8 cellular contexts compared by ENCODE assay signal in the genomic region with DNA sequence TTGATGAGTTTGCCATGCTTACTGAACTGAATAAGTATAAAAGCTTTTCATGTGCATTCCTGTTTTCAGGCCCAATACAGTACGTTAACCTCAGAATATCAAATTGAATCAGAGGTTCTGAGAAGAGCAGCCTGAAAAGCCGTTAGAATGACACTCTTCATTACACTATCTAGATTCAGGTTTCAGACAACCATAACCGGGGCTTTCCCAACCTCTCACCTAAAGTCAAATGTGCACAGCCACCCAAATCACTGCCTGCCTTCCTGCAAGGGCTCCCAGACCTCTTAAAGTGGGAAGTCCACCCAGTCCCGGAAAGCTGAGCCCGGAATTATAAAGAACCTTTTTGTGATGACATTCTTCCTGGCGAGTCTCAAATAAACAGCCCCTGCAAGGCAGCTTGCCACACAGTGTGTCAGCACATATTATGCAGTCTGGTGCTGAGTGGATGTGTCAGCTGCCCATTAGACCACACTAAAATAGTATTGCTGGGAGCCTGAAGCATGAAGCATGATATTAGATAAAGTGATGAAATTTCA.
DNase-seq lines count a peak whose midpoint lies in the region; ATAC-seq, FAIRE-seq and TF ChIP-seq lines count a peak whose summit lies in the region.

No MANE protein-coding gene starts in this region.

- CTCF ChIA-PET in T-cell (lab: Charles Lee), result interaction anchor here in 1 of 2 donors (0.7 kb wide), 1 partner anchor 72 kb away, joined by 3 read pairs; no protein-coding TSS in a partner anchor

- H3K4me1 ChIP-seq in iPS-20b (ENCODE audit: insufficient read depth, low read length), result peaks cover 19% of the 10 kb centered on the region; the same call in 1 of the 2 replicates

- no peak for FAIRE-seq in GM12891 (lab: Jason Lieb, UNC)

- no peaks in the 10 kb centered on the region for H3K27me3 ChIP-seq in iPS-20b (ENCODE audit: insufficient read depth, low read length)

- H3K9me3 ChIP-seq in iPS-20b (ENCODE audit: insufficient read depth, low read depth, low read length), result no peaks in the 10 kb centered on the region

- POLR2A ChIA-PET in T-cell (lab: Charles Lee), result no interaction called here

- H3K27ac Mint-ChIP-seq in T-cell, result no peak overlapping the region

- peaks cover 0 to 6% of the 10 kb centered on the region in 2 donors for H3K27me3 Mint-ChIP-seq in T-cell

- peak; percentile 76 for ATAC-seq in GM18519 (IDR thresholded peaks at IDR 0.05; ENCODE audit: low FRiP score, unreplicated experiment)
- ATAC-seq in GM21529 (IDR thresholded peaks at IDR 0.05; ENCODE audit: unreplicated experiment), result peak; percentile 82
- peak; percentile 68 for ATAC-seq in HG03460 (IDR thresholded peaks at IDR 0.05; ENCODE audit: unreplicated experiment)
- no peak for ATAC-seq in T-cell (replicated peaks in 1 of 4)

- H3K36me3 Mint-ChIP-seq in T-cell, result peaks cover 5% of the 10 kb centered on the region

- H3K4me3 Mint-ChIP-seq in T-cell, result no peak overlapping the region

- H3K4me1 Mint-ChIP-seq in T-cell, result peaks cover 13 to 16% (median 15%) of the 10 kb centered on the region in 3 donors

- H3K36me3 ChIP-seq in iPS-20b (ENCODE audit: insufficient read depth, low read depth, low read length), result no peaks in the 10 kb centered on the region

- H3K9me3 Mint-ChIP-seq in T-cell, result no peaks in the 10 kb centered on the region

- DNase-seq in GM12891 (ENCODE audit: insufficient read length, low spot score), result no peak
- DNase-seq in occipital lobe (lab: John Stamatoyannopoulos, UW), result no peak
- DNase-seq in T-cell, result no peak
- no peak for DNase-seq in DMS153 treated with DMSO at 0.1 percent for 48 hours (lab: John Stamatoyannopoulos, UW; ENCODE audit: unreplicated experiment)

- TF ChIP-seq POLR2A in GM12891 (IDR thresholded peaks at IDR 0.05; ENCODE audit: low read depth, low read length), result no peak

- H3K9ac ChIP-seq in iPS-20b (ENCODE audit: low read depth, low read length), result peak overlapping the region; percentile 20; the same call in 1 of the 2 replicates

- H3K27ac ChIP-seq in iPS-20b (ENCODE audit: low read length), result no peak overlapping the region

- H3K4me3 ChIP-seq in iPS-20b (ENCODE audit: low read length), result no peak overlapping the region

TF ChIP-seq in GM12891, 5 proteins besides CTCF, POLR2A, EP300 and RAD21:
- TF ChIP-seq POLR2AphosphoS5 (IDR thresholded peaks at IDR 0.05; ENCODE audit: low read depth, low read length) (no peak), POU2F2 (IDR thresholded peaks at IDR 0.05; ENCODE audit: low read depth, low read length) (no peak), PAX5 (IDR thresholded peaks at IDR 0.05; ENCODE audit: insufficient read depth, low read length, severe bottlenecking) (no peak), TAF1 (IDR thresholded peaks at IDR 0.05; ENCODE audit: low read depth, low read length) (no peak), SPI1 (IDR thresholded peaks at IDR 0.05; ENCODE audit: low read depth, low read length) (no peak)

Comparison
In these comparisons a context has a peak if more than half of its experiments do, and no peak if none do; other contexts are left out.
1. ATAC-seq: peak in GM18519 (single experiment), GM21529 (single experiment) and HG03460 (single experiment); none in T-cell (0 of 4).